Comparison of ENCODE assay signal across 12 cellular contexts in genomic region chr5:142283304-142283703, GRCh38. TPM values are rescaled to one million over a fixed set of nuclear protein-coding genes. Genes with fewer than 3 reads are reported as not detected.
DNase-seq lines count a peak whose midpoint lies in the region; ATAC-seq and TF ChIP-seq lines count a peak whose summit lies in the region.
"Had no signal": no experiment of that assay in that cellular context is flagged by ENCODE, and none has a peak within 500 bp of the region (broad histone marks: within the 10 kb centered on the region; RNA-seq: fewer than 3 reads in every experiment).

No MANE protein-coding gene starts in this region.

- H3K9me3 Mint-ChIP-seq in T-cell: no peaks in the 10 kb centered on the region
- no peaks in the 10 kb centered on the region for H3K9me3 Mint-ChIP-seq in mesothelial cell of epicardium

- POLR2A ChIA-PET in T-cell (lab: Charles Lee): no interaction called here

- no peak overlapping the region for H3K4me3 ChIP-seq in RWPE2 (ENCODE audit: severe bottlenecking)

- no peaks in the 10 kb centered on the region for H3K9me3 ChIP-seq in RWPE2 (ENCODE audit: severe bottlenecking)

- H3K4me1 ChIP-seq in RWPE2 (ENCODE audit: insufficient read depth, poor library complexity, severe bottlenecking) (peaks cover 9% of the 10 kb centered on the region), foreskin keratinocyte (peaks cover 16% of the 10 kb centered on the region)

- H3K27ac ChIP-seq in RWPE2 (ENCODE audit: poor library complexity, severe bottlenecking): no peak overlapping the region
- H3K27ac ChIP-seq in foreskin keratinocyte: no peak overlapping the region

- no peaks in the 10 kb centered on the region for H3K27me3 ChIP-seq in RWPE2 (ENCODE audit: insufficient read depth, poor library complexity, severe bottlenecking)
- H3K27me3 ChIP-seq in foreskin keratinocyte: no peaks in the 10 kb centered on the region

- no peak overlapping the region for H3K4me3 Mint-ChIP-seq in T-cell
- H3K4me3 Mint-ChIP-seq in mesothelial cell of epicardium: no peak overlapping the region
- H3K4me3 Mint-ChIP-seq: CD4-positive, CD25-positive, alpha-beta regulatory T cell had no signal

- H3K36me3 Mint-ChIP-seq in T-cell: no peaks in the 10 kb centered on the region
- H3K36me3 Mint-ChIP-seq in mesothelial cell of epicardium: no peaks in the 10 kb centered on the region
- H3K36me3 Mint-ChIP-seq: CD4-positive, CD25-positive, alpha-beta regulatory T cell had no signal

- DNase-seq in DMS53 (lab: John Stamatoyannopoulos, UW) (peak; percentile 67), HPDE6-E6E7 (ENCODE audit: extremely low spot score) (peak; percentile 33), RWPE2 (ENCODE audit: low spot score) (no peak), foreskin keratinocyte (peak; percentile 79 to 86), T-cell (no peak), mesothelial cell of epicardium (ENCODE audit: low spot score in 2 of 2, unreplicated experiment in 2 of 2) (no peak)
- DNase-seq in activated CD4-positive, alpha-beta T cell treated with anti-CD3 and anti-CD28 coated beads for 1 hour: no peak
- DNase-seq: CD4-positive, CD25-positive, alpha-beta regulatory T cell; DMS79 treated with DMSO at 0.1 percent for 48 hours; Kasumi-1; NCI-H1105; NCI-H1694 treated with DMSO at 0.1 percent for 48 hours had no signal

- peaks cover 5 to 11% (median 9%) of the 10 kb centered on the region in 3 donors for H3K4me1 Mint-ChIP-seq in T-cell
- H3K4me1 Mint-ChIP-seq in mesothelial cell of epicardium: peaks cover 35% of the 10 kb centered on the region

- peak; percentile 85 for ATAC-seq in RWPE2 (ENCODE audit: low read depth)
- peak; percentile 94 for ATAC-seq in foreskin keratinocyte
- ATAC-seq in T-cell (replicated peaks in 1 of 4): no peak

- no peak overlapping the region for H3K27ac Mint-ChIP-seq in T-cell
- H3K27ac Mint-ChIP-seq in mesothelial cell of epicardium: no peak overlapping the region
- H3K27ac Mint-ChIP-seq: CD4-positive, CD25-positive, alpha-beta regulatory T cell had no signal

- H3K36me3 ChIP-seq in RWPE2 (ENCODE audit: low read depth): no peaks in the 10 kb centered on the region

- TF ChIP-seq CTCF in RWPE2 (IDR thresholded peaks at IDR 0.05; ENCODE audit: poor library complexity, severe bottlenecking) (no peak), foreskin keratinocyte (conservative IDR thresholded peaks at IDR 0.05) (no peak), mesothelial cell of epicardium (IDR thresholded peaks at IDR 0.05; ENCODE audit: unreplicated experiment) (no peak)

- H3K27me3 Mint-ChIP-seq in T-cell (no peaks in the 10 kb centered on the region), mesothelial cell of epicardium (ENCODE audit: low read depth) (no peaks in the 10 kb centered on the region)

- CTCF ChIA-PET in T-cell (lab: Charles Lee): no interaction called here

RNA-seq across cellular contexts. Expression of gene SPRY4, which starts 41.5 kb away (rescaled TPM):
- total RNA-seq in foreskin keratinocyte (25.6 and 31.6 TPM in 2 replicates), T-cell (under 1 TPM in 4 of 5 donors, not detected in 1; 0.10 to 0.57 (median 0.28) TPM), mesothelial cell of epicardium (21.3 to 21.5 TPM (median 21.4 TPM) in 3 replicates)
- polyA plus RNA-seq in foreskin keratinocyte: 8.3 and 8.9 TPM in 2 replicates
- polyA plus RNA-seq: CD4-positive, CD25-positive, alpha-beta regulatory T cell had no signal

Comparison
In these comparisons a context has a peak if more than half of its experiments do, and no peak if none do; other contexts are left out.
1. DNase-seq: peak in DMS53 (single experiment), HPDE6-E6E7 (single experiment) and foreskin keratinocyte (2 of 2); none in RWPE2 (single experiment), activated CD4-positive, alpha-beta T cell treated with anti-CD3 and anti-CD28 coated beads for 1 hour (single experiment), T-cell (0 of 34) and mesothelial cell of epicardium (0 of 2).
2. ATAC-seq: peak in RWPE2 (single experiment) and foreskin keratinocyte (single experiment); none in T-cell (0 of 4).
3. RNA of gene SPRY4, which starts 41.5 kb away (total RNA-seq): 25.6 to 31.6 TPM in foreskin keratinocyte and 21.3 to 21.5 TPM in mesothelial cell of epicardium; 0.10 to 0.57 TPM in T-cell; every median in the first group is over 10 times any median in the second.